ENCODE assay signal across 20 cellular contexts in the genomic region with DNA sequence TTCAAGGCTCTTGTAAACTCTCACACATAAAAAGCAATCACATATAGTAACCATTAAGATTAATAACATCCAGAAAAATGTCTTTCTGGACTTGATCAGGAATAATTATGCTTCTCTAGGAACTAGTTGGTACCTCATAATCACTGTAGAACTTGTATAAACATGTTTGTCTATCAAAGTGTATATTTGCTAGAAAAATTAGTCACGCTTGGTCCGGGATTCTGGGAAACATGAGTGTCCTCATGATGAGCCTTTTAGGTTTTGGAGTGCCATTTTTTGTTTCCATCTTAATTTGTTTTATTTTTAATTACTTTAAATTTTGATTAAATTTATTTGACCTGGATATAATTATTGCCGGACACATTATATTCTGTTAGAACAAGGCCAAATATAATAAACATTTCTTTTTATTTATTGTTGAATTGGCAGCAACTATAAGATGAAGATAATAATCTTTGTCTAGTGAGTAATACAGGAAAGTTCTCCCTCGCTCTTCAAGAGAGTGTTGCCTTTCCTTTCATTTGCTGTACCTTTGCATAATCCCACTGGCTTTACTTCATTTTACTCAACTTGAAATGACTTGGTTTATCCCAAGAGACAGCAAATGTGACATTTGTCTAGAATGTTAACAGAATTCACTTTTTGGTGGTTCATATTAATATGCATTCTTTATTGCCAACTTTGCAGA.
DNase-seq lines count a peak whose midpoint lies in the region; ATAC-seq and TF ChIP-seq lines count a peak whose summit lies in the region.
"Had no signal": no experiment of that assay in that cellular context is flagged by ENCODE, and none has a peak within 500 bp of the region (broad histone marks: within the 10 kb centered on the region; RNA-seq: fewer than 3 reads in every experiment).

No MANE protein-coding gene starts in this region.

- DNase-seq in ELR (ENCODE audit: low read depth) (peak; percentile 24), Karpas-422 (no peak), SK-N-SH (no peak), epithelial cell of prostate (ENCODE audit: low read depth, low spot score) (peak; percentile 16), cerebellar nuclear complex (lab: John Stamatoyannopoulos, UW) (no peak), NCI-H2171 (lab: John Stamatoyannopoulos, UW) (no peak)
- no peak for DNase-seq in natural killer cell treated with Interleukin-12 subunit alpha and Interleukin-12 subunit beta and Interleukin-15 and Interleukin-18, amount 100 ng/mL, for 72 hours (ENCODE audit: low spot score)
- no peak for DNase-seq in stimulated activated naive CD8-positive, alpha-beta T cell treated with anti-CD3 and anti-CD28 coated beads, Interleukin-15, amount 100 ng/mL, for 72 hours
- DNase-seq: C1 segment of cervical spinal cord; Caco-2; CD8-positive, alpha-beta T cell; H7; KBM-7; NCI-H1048; NCI-H1694; NCI-H2081; NCI-H446; NCI-H524 treated with DMSO at 0.1 percent for 48 hours; NCI-H774 had no signal

- POLR2A ChIA-PET in SK-N-SH (lab: Yijun Ruan, JAX), result no interaction called here

- no peak for ATAC-seq in natural killer cell treated with Interleukin-12 subunit alpha and Interleukin-12 subunit beta and Interleukin-15 and Interleukin-18, amount 100 ng/mL, for 72 hours
- no peak for ATAC-seq in stimulated activated naive CD8-positive, alpha-beta T cell treated with anti-CD3 and anti-CD28 coated beads, Interleukin-15, amount 100 ng/mL, for 72 hours
- ATAC-seq: CD8-positive, alpha-beta T cell; Panc1 had no signal

- H3K9me3 Mint-ChIP-seq in natural killer cell treated with Interleukin-12 subunit alpha and Interleukin-12 subunit beta and Interleukin-15 and Interleukin-18, amount 100 ng/mL, for 72 hours, result peaks cover 11% of the 10 kb centered on the region
- peaks cover 6 to 23% of the 10 kb centered on the region in 2 donors for H3K9me3 Mint-ChIP-seq in stimulated activated naive CD8-positive, alpha-beta T cell treated with anti-CD3 and anti-CD28 coated beads, Interleukin-15, amount 100 ng/mL, for 72 hours

- H3K9ac ChIP-seq in Karpas-422 (ENCODE audit: low read length) (no peak overlapping the region), SK-N-SH (no peak overlapping the region)

- no peak overlapping the region for H3K4me2 ChIP-seq in Karpas-422 (ENCODE audit: low read depth, low read length, poor library complexity, severe bottlenecking)
- peak overlapping the region; percentile 3; the same call in 1 of the 2 replicates for H3K4me2 ChIP-seq in SK-N-SH

- TF ChIP-seq EP300 in SK-N-SH (IDR thresholded peaks at IDR 0.05; ENCODE audit: borderline replicate concordance in 1 of 2, low read depth in 1 of 2, low read length in 1 of 2), result 0 out of 4 replicates have a peak, but pooled peaks of 1 of the 2 experiments have one; percentile 16

- no peaks in the 10 kb centered on the region for H3K9me2 ChIP-seq in Karpas-422 (replicated peaks; ENCODE audit: insufficient read depth, low read length)
- H3K9me2 ChIP-seq in SK-N-SH, result no peaks in the 10 kb centered on the region

- H3F3A ChIP-seq in SK-N-SH (replicated peaks; ENCODE audit: insufficient read depth), result peaks cover 33% of the 10 kb centered on the region

- peak overlapping the region; percentile 73; the same call in 1 of the 2 replicates for H2AFZ ChIP-seq in Karpas-422 (ENCODE audit: low read length)
- H2AFZ ChIP-seq in SK-N-SH (ENCODE audit: low read depth), result no peak overlapping the region

- H3K4me3 ChIP-seq in Karpas-422 (ENCODE audit: low read length) (no peak overlapping the region), SK-N-SH (ENCODE audit: low read depth in 2 of 2, low read length in 1 of 2) (no peak overlapping the region)

- WGBS in SK-N-SH (ENCODE audit: low lambda C conversion rate), result 54% methylated on average over 4 of the region's 4 CpGs

- TF ChIP-seq RAD21 in SK-N-SH (IDR thresholded peaks at IDR 0.05; ENCODE audit: low read length), result no peak

- H3K4me3 Mint-ChIP-seq in natural killer cell treated with Interleukin-12 subunit alpha and Interleukin-12 subunit beta and Interleukin-15 and Interleukin-18, amount 100 ng/mL, for 72 hours, result no peak overlapping the region
- no peak overlapping the region for H3K4me3 Mint-ChIP-seq in stimulated activated naive CD8-positive, alpha-beta T cell treated with anti-CD3 and anti-CD28 coated beads, Interleukin-15, amount 100 ng/mL, for 72 hours
- H3K4me3 Mint-ChIP-seq: CD8-positive, alpha-beta T cell had no signal

- H3K79me2 ChIP-seq in Karpas-422 (ENCODE audit: low read length) (no peaks in the 10 kb centered on the region), SK-N-SH (ENCODE audit: insufficient read depth) (no peaks in the 10 kb centered on the region)

- H3K27me3 ChIP-seq in Karpas-422 (ENCODE audit: low read length) (no peaks in the 10 kb centered on the region), SK-N-SH (ENCODE audit: insufficient read depth) (no peaks in the 10 kb centered on the region)

- no peak overlapping the region for H3K27ac ChIP-seq in Karpas-422 (ENCODE audit: low read length)
- H3K27ac ChIP-seq in SK-N-SH (ENCODE audit: low read depth in 2 of 2, low read length in 1 of 2), result peak overlapping the region; percentile 22 to 75; a peak in 2 of 4 replicates
- peak overlapping the region; percentile 51 for H3K27ac ChIP-seq in epithelial cell of prostate

- no peak overlapping the region for H3K27ac Mint-ChIP-seq in natural killer cell treated with Interleukin-12 subunit alpha and Interleukin-12 subunit beta and Interleukin-15 and Interleukin-18, amount 100 ng/mL, for 72 hours
- H3K27ac Mint-ChIP-seq in stimulated activated naive CD8-positive, alpha-beta T cell treated with anti-CD3 and anti-CD28 coated beads, Interleukin-15, amount 100 ng/mL, for 72 hours, result no peak overlapping the region
- H3K27ac Mint-ChIP-seq: CD8-positive, alpha-beta T cell had no signal

- TF ChIP-seq CTCF in SK-N-SH (IDR thresholded peaks at IDR 0.05), result no peak

- H3K36me3 Mint-ChIP-seq in natural killer cell treated with Interleukin-12 subunit alpha and Interleukin-12 subunit beta and Interleukin-15 and Interleukin-18, amount 100 ng/mL, for 72 hours, result no peaks in the 10 kb centered on the region
- H3K36me3 Mint-ChIP-seq: CD8-positive, alpha-beta T cell had no signal

- H3K4me1 ChIP-seq in Karpas-422 (ENCODE audit: low read length) (peaks cover 4% of the 10 kb centered on the region; the same call in 1 of the 2 replicates), SK-N-SH (ENCODE audit: control insufficient read depth in 1 of 2, insufficient read depth in 2 of 2, low read depth in 1 of 2, low read length in 1 of 2) (peaks cover 5 to 25% of the 10 kb centered on the region in 2 experiments)
- H3K4me1 ChIP-seq: Caco-2 had no signal

- H4K20me1 ChIP-seq in Karpas-422 (ENCODE audit: insufficient read depth, low read depth, low read length), result no peaks in the 10 kb centered on the region
- no peaks in the 10 kb centered on the region for H4K20me1 ChIP-seq in SK-N-SH (ENCODE audit: insufficient read depth)

- CTCF ChIA-PET in SK-N-SH (lab: Yijun Ruan, JAX), result no interaction called here

- H3K9me3 ChIP-seq in Karpas-422 (ENCODE audit: low read length) (no peaks in the 10 kb centered on the region), SK-N-SH (no peaks in the 10 kb centered on the region)
- H3K9me3 ChIP-seq: Caco-2 had no signal

- H3K36me3 ChIP-seq in Karpas-422 (ENCODE audit: insufficient read depth, low read length) (no peaks in the 10 kb centered on the region), SK-N-SH (replicated peaks in 1 of 2; ENCODE audit: control insufficient read depth in 1 of 2, insufficient read depth in 2 of 2, low read length in 1 of 2) (no peaks in the 10 kb centered on the region)

- H3K27me3 Mint-ChIP-seq in natural killer cell treated with Interleukin-12 subunit alpha and Interleukin-12 subunit beta and Interleukin-15 and Interleukin-18, amount 100 ng/mL, for 72 hours, result no peaks in the 10 kb centered on the region
- no peaks in the 10 kb centered on the region for H3K27me3 Mint-ChIP-seq in stimulated activated naive CD8-positive, alpha-beta T cell treated with anti-CD3 and anti-CD28 coated beads, Interleukin-15, amount 100 ng/mL, for 72 hours

- H3K4me1 Mint-ChIP-seq in natural killer cell treated with Interleukin-12 subunit alpha and Interleukin-12 subunit beta and Interleukin-15 and Interleukin-18, amount 100 ng/mL, for 72 hours (ENCODE audit: low read depth in 2 of 2), result no peaks in the 10 kb centered on the region
- H3K4me1 Mint-ChIP-seq in stimulated activated naive CD8-positive, alpha-beta T cell treated with anti-CD3 and anti-CD28 coated beads, Interleukin-15, amount 100 ng/mL, for 72 hours, result no peaks in the 10 kb centered on the region

TF ChIP-seq in SK-N-SH, 30 proteins besides CTCF, POLR2A, EP300 and RAD21:
- TF ChIP-seq JUND (IDR thresholded peaks at IDR 0.05) (0 out of 2 replicates have a peak, but pooled peaks have one; percentile 16), NRF1 (IDR thresholded peaks at IDR 0.05; ENCODE audit: low read depth, low read length) (no peak), TCF12 (IDR thresholded peaks at IDR 0.05) (peak; percentile 20), NFIC (IDR thresholded peaks at IDR 0.05; ENCODE audit: borderline replicate concordance) (peak; percentile 31; the same call in 1 of the 2 replicates), MXI1 (IDR thresholded peaks at IDR 0.05; ENCODE audit: low read depth, low read length) (no peak), FOSL2 (IDR thresholded peaks at IDR 0.05; ENCODE audit: borderline replicate concordance, low read depth) (peak; percentile 28; the same call in 1 of the 2 replicates)
- TF ChIP-seq, protein P1, sequence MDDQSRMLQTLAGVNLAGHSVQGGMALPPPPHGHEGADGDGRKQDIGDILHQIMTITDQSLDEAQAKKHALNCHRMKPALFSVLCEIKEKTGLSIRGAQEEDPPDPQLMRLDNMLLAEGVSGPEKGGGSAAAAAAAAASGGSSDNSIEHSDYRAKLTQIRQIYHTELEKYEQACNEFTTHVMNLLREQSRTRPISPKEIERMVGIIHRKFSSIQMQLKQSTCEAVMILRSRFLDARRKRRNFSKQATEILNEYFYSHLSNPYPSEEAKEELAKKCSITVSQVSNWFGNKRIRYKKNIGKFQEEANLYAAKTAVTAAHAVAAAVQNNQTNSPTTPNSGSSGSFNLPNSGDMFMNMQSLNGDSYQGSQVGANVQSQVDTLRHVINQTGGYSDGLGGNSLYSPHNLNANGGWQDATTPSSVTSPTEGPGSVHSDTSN (IDR thresholded peaks at IDR 0.05), result peak; percentile 19; the same call in 1 of the 2 replicates

Comparison
In these comparisons a context has a peak if more than half of its experiments do, and no peak if none do; other contexts are left out.
1. DNase-seq: peak in ELR (single experiment) and epithelial cell of prostate (single experiment); none in Karpas-422 (single experiment), SK-N-SH (single experiment), cerebellar nuclear complex (0 of 2), natural killer cell treated with Interleukin-12 subunit alpha and Interleukin-12 subunit beta and Interleukin-15 and Interleukin-18, amount 100 ng/mL, for 72 hours (single experiment), stimulated activated naive CD8-positive, alpha-beta T cell treated with anti-CD3 and anti-CD28 coated beads, Interleukin-15, amount 100 ng/mL, for 72 hours (0 of 2) and NCI-H2171 (single experiment).